Comparison of ENCODE assay signal across 1 cellular context in the genomic region with DNA sequence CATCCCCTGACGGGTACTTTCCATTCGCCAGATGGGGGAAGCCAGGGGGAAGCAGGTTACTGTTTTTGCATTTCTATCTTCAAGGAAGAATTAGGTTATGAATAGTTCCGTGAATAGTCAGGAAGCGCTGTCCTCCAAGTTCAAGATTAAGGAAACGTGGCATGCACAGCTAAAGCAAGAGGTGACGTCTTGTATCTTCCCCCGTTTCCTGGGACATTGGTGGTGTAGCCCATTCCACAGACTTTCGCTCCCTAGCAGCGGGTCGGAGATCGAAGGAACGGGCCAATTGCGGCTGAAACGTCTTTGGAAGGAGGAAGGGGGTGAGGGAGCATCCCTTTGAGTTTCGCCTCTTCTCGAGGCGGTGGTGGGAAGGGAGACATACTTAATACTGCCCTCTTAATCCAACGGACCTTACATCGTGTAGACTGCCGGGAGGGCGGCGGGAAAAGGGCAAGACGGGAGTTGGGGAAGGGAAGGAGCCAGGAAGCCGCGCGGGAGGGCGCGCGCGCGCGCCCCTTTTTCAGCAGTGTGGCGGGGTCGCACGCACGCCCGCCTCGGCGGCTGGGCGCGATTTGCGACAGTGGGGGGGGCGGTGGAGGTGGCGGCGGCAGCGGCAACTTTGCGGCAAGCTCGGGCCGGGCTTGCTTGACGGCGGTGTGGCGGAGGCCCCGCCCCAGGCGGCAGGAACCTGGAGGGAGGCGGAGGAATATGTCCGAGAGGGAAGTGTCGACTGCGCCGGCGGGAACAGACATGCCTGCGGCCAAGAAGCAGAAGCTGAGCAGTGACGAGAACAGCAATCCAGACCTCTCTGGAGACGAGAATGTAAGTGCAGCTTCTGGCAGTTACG.
TF ChIP-seq lines count a peak whose summit lies in the region.

A gene with protein sequence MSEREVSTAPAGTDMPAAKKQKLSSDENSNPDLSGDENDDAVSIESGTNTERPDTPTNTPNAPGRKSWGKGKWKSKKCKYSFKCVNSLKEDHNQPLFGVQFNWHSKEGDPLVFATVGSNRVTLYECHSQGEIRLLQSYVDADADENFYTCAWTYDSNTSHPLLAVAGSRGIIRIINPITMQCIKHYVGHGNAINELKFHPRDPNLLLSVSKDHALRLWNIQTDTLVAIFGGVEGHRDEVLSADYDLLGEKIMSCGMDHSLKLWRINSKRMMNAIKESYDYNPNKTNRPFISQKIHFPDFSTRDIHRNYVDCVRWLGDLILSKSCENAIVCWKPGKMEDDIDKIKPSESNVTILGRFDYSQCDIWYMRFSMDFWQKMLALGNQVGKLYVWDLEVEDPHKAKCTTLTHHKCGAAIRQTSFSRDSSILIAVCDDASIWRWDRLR (plus strand): TSS at position 232 of the 847 bp plus-strand sequence. CDS start 477 bp downstream, at position 709.

TF ChIP-seq in HEK293, 187 proteins besides CTCF, POLR2A, EP300 and RAD21 (continued from another document and continues in another):
- TF ChIP-seq, protein P1, sequence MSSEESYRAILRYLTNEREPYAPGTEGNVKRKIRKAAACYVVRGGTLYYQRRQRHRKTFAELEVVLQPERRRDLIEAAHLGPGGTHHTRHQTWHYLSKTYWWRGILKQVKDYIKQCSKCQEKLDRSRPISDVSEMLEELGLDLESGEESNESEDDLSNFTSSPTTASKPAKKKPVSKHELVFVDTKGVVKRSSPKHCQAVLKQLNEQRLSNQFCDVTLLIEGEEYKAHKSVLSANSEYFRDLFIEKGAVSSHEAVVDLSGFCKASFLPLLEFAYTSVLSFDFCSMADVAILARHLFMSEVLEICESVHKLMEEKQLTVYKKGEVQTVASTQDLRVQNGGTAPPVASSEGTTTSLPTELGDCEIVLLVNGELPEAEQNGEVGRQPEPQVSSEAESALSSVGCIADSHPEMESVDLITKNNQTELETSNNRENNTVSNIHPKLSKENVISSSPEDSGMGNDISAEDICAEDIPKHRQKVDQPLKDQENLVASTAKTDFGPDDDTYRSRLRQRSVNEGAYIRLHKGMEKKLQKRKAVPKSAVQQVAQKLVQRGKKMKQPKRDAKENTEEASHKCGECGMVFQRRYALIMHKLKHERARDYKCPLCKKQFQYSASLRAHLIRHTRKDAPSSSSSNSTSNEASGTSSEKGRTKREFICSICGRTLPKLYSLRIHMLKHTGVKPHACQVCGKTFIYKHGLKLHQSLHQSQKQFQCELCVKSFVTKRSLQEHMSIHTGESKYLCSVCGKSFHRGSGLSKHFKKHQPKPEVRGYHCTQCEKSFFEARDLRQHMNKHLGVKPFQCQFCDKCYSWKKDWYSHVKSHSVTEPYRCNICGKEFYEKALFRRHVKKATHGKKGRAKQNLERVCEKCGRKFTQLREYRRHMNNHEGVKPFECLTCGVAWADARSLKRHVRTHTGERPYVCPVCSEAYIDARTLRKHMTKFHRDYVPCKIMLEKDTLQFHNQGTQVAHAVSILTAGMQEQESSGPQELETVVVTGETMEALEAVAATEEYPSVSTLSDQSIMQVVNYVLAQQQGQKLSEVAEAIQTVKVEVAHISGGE (tag by site-specific recombination; conservative IDR thresholded peaks at IDR 0.05; ENCODE audit: low read depth), result peak; percentile 41
- TF ChIP-seq ZNF354C (tag by site-specific recombination; IDR thresholded peaks at IDR 0.05; ENCODE audit: borderline replicate concordance, low read depth), result no peak
- TF ChIP-seq ZNF561 (tag by site-specific recombination; IDR thresholded peaks at IDR 0.05; ENCODE audit: borderline replicate concordance), result peak; percentile 83
- peak; percentile 54 for TF ChIP-seq SP3 (tag by site-specific recombination; IDR thresholded peaks at IDR 0.05)
- peak; percentile 51 for TF ChIP-seq ZXDB (tag by site-specific recombination; IDR thresholded peaks at IDR 0.05)
- TF ChIP-seq MYNN (tag by site-specific recombination; IDR thresholded peaks at IDR 0.05; ENCODE audit: borderline replicate concordance), result no peak; the same call in 1 of the 2 replicates
- TF ChIP-seq ZNF324 (tag by site-specific recombination; IDR thresholded peaks at IDR 0.05), result no peak
- TF ChIP-seq, protein P2, sequence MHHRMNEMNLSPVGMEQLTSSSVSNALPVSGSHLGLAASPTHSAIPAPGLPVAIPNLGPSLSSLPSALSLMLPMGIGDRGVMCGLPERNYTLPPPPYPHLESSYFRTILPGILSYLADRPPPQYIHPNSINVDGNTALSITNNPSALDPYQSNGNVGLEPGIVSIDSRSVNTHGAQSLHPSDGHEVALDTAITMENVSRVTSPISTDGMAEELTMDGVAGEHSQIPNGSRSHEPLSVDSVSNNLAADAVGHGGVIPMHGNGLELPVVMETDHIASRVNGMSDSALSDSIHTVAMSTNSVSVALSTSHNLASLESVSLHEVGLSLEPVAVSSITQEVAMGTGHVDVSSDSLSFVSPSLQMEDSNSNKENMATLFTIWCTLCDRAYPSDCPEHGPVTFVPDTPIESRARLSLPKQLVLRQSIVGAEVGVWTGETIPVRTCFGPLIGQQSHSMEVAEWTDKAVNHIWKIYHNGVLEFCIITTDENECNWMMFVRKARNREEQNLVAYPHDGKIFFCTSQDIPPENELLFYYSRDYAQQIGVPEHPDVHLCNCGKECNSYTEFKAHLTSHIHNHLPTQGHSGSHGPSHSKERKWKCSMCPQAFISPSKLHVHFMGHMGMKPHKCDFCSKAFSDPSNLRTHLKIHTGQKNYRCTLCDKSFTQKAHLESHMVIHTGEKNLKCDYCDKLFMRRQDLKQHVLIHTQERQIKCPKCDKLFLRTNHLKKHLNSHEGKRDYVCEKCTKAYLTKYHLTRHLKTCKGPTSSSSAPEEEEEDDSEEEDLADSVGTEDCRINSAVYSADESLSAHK (tag by site-specific recombination; IDR thresholded peaks at IDR 0.05), result no peak; the same call in 1 of the 2 replicates
- TF ChIP-seq TCF7L2 (IDR thresholded peaks at IDR 0.05; ENCODE audit: borderline replicate concordance, low read depth, low read length), result 0 out of 2 replicates have a peak, but pooled peaks have one; percentile 29
- TF ChIP-seq, protein P3, sequence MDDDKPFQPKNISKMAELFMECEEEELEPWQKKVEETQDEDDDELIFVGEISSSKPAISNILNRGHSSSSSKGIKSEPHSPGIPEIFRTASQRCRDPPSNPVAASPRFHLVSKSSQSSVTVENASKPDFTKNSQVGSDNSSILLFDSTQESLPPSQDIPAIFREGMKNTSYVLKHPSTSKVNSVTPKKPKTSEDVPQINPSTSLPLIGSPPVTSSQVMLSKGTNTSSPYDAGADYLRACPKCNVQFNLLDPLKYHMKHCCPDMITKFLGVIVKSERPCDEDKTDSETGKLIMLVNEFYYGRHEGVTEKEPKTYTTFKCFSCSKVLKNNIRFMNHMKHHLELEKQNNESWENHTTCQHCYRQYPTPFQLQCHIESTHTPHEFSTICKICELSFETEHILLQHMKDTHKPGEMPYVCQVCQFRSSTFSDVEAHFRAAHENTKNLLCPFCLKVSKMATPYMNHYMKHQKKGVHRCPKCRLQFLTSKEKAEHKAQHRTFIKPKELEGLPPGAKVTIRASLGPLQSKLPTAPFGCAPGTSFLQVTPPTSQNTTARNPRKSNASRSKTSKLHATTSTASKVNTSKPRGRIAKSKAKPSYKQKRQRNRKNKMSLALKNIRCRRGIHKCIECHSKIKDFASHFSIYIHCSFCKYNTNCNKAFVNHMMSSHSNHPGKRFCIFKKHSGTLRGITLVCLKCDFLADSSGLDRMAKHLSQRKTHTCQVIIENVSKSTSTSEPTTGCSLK (tag by site-specific recombination; IDR thresholded peaks at IDR 0.05), result no peak
- TF ChIP-seq ZNF76 (tag by site-specific recombination; IDR thresholded peaks at IDR 0.05; ENCODE audit: borderline replicate concordance, low read depth), result peak; percentile 93
- 0 out of 2 replicates have a peak, but pooled peaks have one; percentile 49 for TF ChIP-seq MZF1 (tag by site-specific recombination; IDR thresholded peaks at IDR 0.05; ENCODE audit: borderline replicate concordance)
- TF ChIP-seq, protein P4, sequence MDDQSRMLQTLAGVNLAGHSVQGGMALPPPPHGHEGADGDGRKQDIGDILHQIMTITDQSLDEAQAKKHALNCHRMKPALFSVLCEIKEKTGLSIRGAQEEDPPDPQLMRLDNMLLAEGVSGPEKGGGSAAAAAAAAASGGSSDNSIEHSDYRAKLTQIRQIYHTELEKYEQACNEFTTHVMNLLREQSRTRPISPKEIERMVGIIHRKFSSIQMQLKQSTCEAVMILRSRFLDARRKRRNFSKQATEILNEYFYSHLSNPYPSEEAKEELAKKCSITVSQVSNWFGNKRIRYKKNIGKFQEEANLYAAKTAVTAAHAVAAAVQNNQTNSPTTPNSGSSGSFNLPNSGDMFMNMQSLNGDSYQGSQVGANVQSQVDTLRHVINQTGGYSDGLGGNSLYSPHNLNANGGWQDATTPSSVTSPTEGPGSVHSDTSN (CRISPR knock-in tag; IDR thresholded peaks at IDR 0.05), result peak; percentile 69; the same call in 1 of the 2 replicates
- TF ChIP-seq, protein P5, sequence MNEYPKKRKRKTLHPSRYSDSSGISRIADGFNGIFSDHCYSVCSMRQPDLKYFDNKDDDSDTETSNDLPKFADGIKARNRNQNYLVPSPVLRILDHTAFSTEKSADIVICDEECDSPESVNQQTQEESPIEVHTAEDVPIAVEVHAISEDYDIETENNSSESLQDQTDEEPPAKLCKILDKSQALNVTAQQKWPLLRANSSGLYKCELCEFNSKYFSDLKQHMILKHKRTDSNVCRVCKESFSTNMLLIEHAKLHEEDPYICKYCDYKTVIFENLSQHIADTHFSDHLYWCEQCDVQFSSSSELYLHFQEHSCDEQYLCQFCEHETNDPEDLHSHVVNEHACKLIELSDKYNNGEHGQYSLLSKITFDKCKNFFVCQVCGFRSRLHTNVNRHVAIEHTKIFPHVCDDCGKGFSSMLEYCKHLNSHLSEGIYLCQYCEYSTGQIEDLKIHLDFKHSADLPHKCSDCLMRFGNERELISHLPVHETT (tag by site-specific recombination; IDR thresholded peaks at IDR 0.05), result peak; percentile 74
- TF ChIP-seq ZFP37 (tag by site-specific recombination; IDR thresholded peaks at IDR 0.05), result peak; percentile 88; the same call in 1 of the 2 replicates
- no peak for TF ChIP-seq ZNF791 (tag by site-specific recombination; IDR thresholded peaks at IDR 0.05)
- TF ChIP-seq EGR2 (tag by site-specific recombination; IDR thresholded peaks at IDR 0.05; ENCODE audit: low read depth), result no peak
- no peak for TF ChIP-seq SETDB1 (IDR thresholded peaks at IDR 0.05; ENCODE audit: insufficient read length, low read length)
- TF ChIP-seq, protein P6, sequence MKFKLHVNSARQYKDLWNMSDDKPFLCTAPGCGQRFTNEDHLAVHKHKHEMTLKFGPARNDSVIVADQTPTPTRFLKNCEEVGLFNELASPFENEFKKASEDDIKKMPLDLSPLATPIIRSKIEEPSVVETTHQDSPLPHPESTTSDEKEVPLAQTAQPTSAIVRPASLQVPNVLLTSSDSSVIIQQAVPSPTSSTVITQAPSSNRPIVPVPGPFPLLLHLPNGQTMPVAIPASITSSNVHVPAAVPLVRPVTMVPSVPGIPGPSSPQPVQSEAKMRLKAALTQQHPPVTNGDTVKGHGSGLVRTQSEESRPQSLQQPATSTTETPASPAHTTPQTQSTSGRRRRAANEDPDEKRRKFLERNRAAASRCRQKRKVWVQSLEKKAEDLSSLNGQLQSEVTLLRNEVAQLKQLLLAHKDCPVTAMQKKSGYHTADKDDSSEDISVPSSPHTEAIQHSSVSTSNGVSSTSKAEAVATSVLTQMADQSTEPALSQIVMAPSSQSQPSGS (tag by site-specific recombination; IDR thresholded peaks at IDR 0.05; ENCODE audit: low read depth), result no peak
- TF ChIP-seq ZNF366 (tag by site-specific recombination; conservative IDR thresholded peaks at IDR 0.05), result peak; percentile 97
- 0 out of 2 replicates have a peak, but pooled peaks have one; percentile 30 for TF ChIP-seq GLI4 (tag by site-specific recombination; IDR thresholded peaks at IDR 0.05)
- TF ChIP-seq, protein P7, sequence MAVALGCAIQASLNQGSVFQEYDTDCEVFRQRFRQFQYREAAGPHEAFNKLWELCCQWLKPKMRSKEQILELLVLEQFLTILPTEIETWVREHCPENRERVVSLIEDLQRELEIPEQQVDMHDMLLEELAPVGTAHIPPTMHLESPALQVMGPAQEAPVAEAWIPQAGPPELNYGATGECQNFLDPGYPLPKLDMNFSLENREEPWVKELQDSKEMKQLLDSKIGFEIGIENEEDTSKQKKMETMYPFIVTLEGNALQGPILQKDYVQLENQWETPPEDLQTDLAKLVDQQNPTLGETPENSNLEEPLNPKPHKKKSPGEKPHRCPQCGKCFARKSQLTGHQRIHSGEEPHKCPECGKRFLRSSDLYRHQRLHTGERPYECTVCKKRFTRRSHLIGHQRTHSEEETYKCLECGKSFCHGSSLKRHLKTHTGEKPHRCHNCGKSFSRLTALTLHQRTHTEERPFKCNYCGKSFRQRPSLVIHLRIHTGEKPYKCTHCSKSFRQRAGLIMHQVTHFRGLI (tag by site-specific recombination; IDR thresholded peaks at IDR 0.05), result no peak
- no peak for TF ChIP-seq RBAK (tag by site-specific recombination; IDR thresholded peaks at IDR 0.05)
- TF ChIP-seq, protein P8, sequence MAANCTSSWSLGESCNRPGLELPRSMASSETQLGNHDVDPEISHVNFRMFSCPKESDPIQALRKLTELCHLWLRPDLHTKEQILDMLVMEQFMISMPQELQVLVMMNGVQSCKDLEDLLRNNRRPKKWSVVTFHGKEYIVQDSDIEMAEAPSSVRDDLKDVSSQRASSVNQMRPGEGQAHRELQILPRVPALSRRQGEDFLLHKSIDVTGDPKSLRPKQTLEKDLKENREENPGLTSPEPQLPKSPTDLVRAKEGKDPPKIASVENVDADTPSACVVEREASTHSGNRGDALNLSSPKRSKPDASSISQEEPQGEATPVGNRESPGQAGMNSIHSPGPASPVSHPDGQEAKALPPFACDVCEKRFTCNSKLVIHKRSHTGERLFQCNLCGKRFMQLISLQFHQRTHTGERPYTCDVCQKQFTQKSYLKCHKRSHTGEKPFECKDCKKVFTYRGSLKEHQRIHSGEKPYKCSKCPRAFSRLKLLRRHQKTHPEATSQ (tag by site-specific recombination; IDR thresholded peaks at IDR 0.05), result no peak
- TF ChIP-seq ZNF830 (tag by site-specific recombination; IDR thresholded peaks at IDR 0.05; ENCODE audit: low read depth), result no peak
- peak; percentile 74 for TF ChIP-seq ZNF660 (tag by site-specific recombination; IDR thresholded peaks at IDR 0.05)
- no peak for TF ChIP-seq ZNF157 (tag by site-specific recombination; IDR thresholded peaks at IDR 0.05)
- TF ChIP-seq ZNF23 (tag by site-specific recombination; IDR thresholded peaks at IDR 0.05; ENCODE audit: borderline replicate concordance), result no peak
- peak; percentile 61 for TF ChIP-seq KLF1 (tag by site-specific recombination; IDR thresholded peaks at IDR 0.05)
- TF ChIP-seq ZNF311 (tag by site-specific recombination; IDR thresholded peaks at IDR 0.05; ENCODE audit: borderline replicate concordance), result no peak
- TF ChIP-seq, protein P9, sequence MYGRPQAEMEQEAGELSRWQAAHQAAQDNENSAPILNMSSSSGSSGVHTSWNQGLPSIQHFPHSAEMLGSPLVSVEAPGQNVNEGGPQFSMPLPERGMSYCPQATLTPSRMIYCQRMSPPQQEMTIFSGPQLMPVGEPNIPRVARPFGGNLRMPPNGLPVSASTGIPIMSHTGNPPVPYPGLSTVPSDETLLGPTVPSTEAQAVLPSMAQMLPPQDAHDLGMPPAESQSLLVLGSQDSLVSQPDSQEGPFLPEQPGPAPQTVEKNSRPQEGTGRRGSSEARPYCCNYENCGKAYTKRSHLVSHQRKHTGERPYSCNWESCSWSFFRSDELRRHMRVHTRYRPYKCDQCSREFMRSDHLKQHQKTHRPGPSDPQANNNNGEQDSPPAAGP (tag by site-specific recombination; IDR thresholded peaks at IDR 0.05), result peak; percentile 72; the same call in 1 of the 2 replicates
- TF ChIP-seq ZNF571 (tag by site-specific recombination; IDR thresholded peaks at IDR 0.05), result no peak
- peak; percentile 84; the same call in 1 of the 2 replicates for TF ChIP-seq ZNF501 (tag by site-specific recombination; IDR thresholded peaks at IDR 0.05)
- TF ChIP-seq ZNF292 (tag by site-specific recombination; IDR thresholded peaks at IDR 0.05; ENCODE audit: borderline replicate concordance, low read depth), result no peak
- peak; percentile 93 for TF ChIP-seq ZBTB8A (tag by site-specific recombination; IDR thresholded peaks at IDR 0.05)
- peak; percentile 98 for TF ChIP-seq IKZF3 (tag by site-specific recombination; IDR thresholded peaks at IDR 0.05)
- TF ChIP-seq KLF7 (tag by site-specific recombination; IDR thresholded peaks at IDR 0.05; ENCODE audit: borderline replicate concordance), result no peak
